Comparison of ENCODE assay signal across 19 cellular contexts in the genomic region with DNA sequence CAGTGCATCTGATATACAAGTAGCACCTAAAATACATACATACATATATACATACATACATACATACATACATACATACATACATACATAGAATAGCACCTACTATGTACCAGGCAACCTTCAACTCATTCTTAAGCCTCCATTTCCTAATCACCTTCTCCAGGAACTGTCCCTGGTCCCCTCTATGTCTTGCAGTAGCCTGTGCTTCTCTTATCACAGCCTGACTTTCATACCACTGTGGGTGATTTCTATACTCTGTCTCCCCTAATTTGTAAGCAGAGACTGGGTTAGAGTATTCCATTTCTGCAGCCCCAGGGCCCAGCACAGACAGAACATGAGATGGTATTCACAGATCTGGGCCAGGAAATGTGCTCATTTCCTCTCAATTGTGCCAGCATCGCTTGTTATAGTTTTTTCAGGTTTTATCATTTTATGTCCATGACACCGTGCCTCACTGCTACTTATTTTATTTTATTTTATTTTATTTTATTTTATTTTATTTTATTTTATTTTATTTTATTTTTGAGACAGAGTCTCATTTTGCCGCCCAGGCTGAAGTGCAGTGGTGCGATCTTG.
"Had no signal": no experiment of that assay in that cellular context is flagged by ENCODE, and none has a peak within 500 bp of the region (broad histone marks: within the 10 kb centered on the region; RNA-seq: fewer than 3 reads in every experiment).

No MANE protein-coding gene starts in this region.

- H3K9me3 Mint-ChIP-seq: stimulated activated effector memory CD8-positive, alpha-beta T cell treated with anti-CD3 and anti-CD28 coated beads, Interleukin-12 subunit alpha, Interleukin-12 subunit beta, amount 100 ng/mL, for 72 hours; T-helper 1 cell treated with Interleukin-12 subunit alpha and Interleukin-12 subunit beta and Interleukin-4 antibody, amounts not matched to agents 30 μg/mL and 1 μg/mL, for 36 hours had no signal

- H3K4me2 ChIP-seq: smooth muscle cell had no signal

- H3K27me3 ChIP-seq: testis, upper lobe of right lung had no signal

- H3K4me3 Mint-ChIP-seq: stimulated activated effector memory CD8-positive, alpha-beta T cell treated with anti-CD3 and anti-CD28 coated beads, Interleukin-12 subunit alpha, Interleukin-12 subunit beta, amount 100 ng/mL, for 72 hours; T-helper 1 cell treated with Interleukin-12 subunit alpha and Interleukin-12 subunit beta and Interleukin-4 antibody, amounts not matched to agents 30 μg/mL and 1 μg/mL, for 36 hours had no signal

- H3K9me3 ChIP-seq: lower lobe of right lung, testis, upper lobe of right lung had no signal

- H3K4me3 ChIP-seq: lower lobe of right lung, smooth muscle cell, testis, upper lobe of right lung had no signal

- H3K27ac Mint-ChIP-seq: stimulated activated effector memory CD8-positive, alpha-beta T cell treated with anti-CD3 and anti-CD28 coated beads, Interleukin-12 subunit alpha, Interleukin-12 subunit beta, amount 100 ng/mL, for 72 hours; T-helper 1 cell treated with Interleukin-12 subunit alpha and Interleukin-12 subunit beta and Interleukin-4 antibody, amounts not matched to agents 30 μg/mL and 1 μg/mL, for 36 hours had no signal

- DNase-seq: activated CD4-positive, alpha-beta T cell treated with anti-CD3 and anti-CD28 coated beads, Interleukin-2, amount 50 U/mL, for 4 hours; activated CD4-positive, CD25-positive, alpha-beta regulatory T cell treated with anti-CD3 and anti-CD28 coated beads, Interleukin-2, amount 50 U/mL, for 72 hours; activated gamma-delta T cell treated with Interleukin-2 at 50 U/mL for 16 hours; aorta; cerebellar nuclear complex; cortex of kidney; foreskin melanocyte; glutamatergic neuron; hippocampal formation; islet precursor cell; left colon; lower lobe of right lung; stimulated activated CD4-positive, alpha-beta T cell treated with anti-CD3 and anti-CD28 coated beads, Interleukin-4, amount 100 ng/mL, for 1 hour; testis; upper lobe of right lung had no signal

- H3K4me1 ChIP-seq: testis had no signal

- H3K36me3 ChIP-seq: lower lobe of right lung, upper lobe of right lung had no signal

- ATAC-seq: left colon; lower lobe of right lung; sciatic nerve; stimulated activated effector memory CD8-positive, alpha-beta T cell treated with anti-CD3 and anti-CD28 coated beads, Interleukin-12 subunit alpha, Interleukin-12 subunit beta, amount 100 ng/mL, for 72 hours; upper lobe of right lung had no signal

- H3K27ac ChIP-seq: lower lobe of right lung, testis, upper lobe of right lung had no signal
